8 cellular contexts compared by ENCODE assay signal in genomic region chrX:130086414-130087207, GRCh38.
A peak's percentile ranks its signal among the peaks of the same experiment; 100 is the strongest.
DNase-seq lines count a peak whose midpoint lies in the region; ATAC-seq lines count a peak whose summit lies in the region.

No MANE protein-coding gene starts in this region.

- H3K27ac ChIP-seq in muscle layer of duodenum (ENCODE audit: low read length) = peak overlapping the region; percentile 21

- ATAC-seq in GM21390 (IDR thresholded peaks at IDR 0.05; ENCODE audit: unreplicated experiment) = peak; percentile 42

- DNase-seq in DMS79 (lab: John Stamatoyannopoulos, UW) (peak; percentile 83), Kasumi-1 (lab: John Stamatoyannopoulos, UW) (peak; percentile 76 to 81), NCI-H1436 (lab: John Stamatoyannopoulos, UW) (no peak), D341Med (ENCODE audit: low spot score) (no peak), posterior cingulate gyrus (no peak)
- DNase-seq in activated CD8-positive, alpha-beta memory T cell treated with anti-CD3 and anti-CD28 coated beads for 4 hours (ENCODE audit: low read depth in 2 of 2) = peak; percentile 37 to 52

- no peak overlapping the region for H3K4me3 ChIP-seq in muscle layer of duodenum (ENCODE audit: low read depth in 1 of 2, low read length in 2 of 2)

- peaks cover 0 to 9% of the 10 kb centered on the region in 2 donors for H3K4me1 ChIP-seq in muscle layer of duodenum (ENCODE audit: control insufficient read depth in 1 of 2, insufficient read depth in 2 of 2, low read length in 2 of 2)

- H3K36me3 ChIP-seq in muscle layer of duodenum (ENCODE audit: control insufficient read depth in 1 of 2, insufficient read depth in 2 of 2, low read length in 2 of 2) = no peaks in the 10 kb centered on the region

- no peaks in the 10 kb centered on the region for H3K27me3 ChIP-seq in muscle layer of duodenum (ENCODE audit: low read depth, low read length)

- intact Hi-C loops in posterior cingulate gyrus (cut with DNase I) = no loop called here

- no peaks in the 10 kb centered on the region for H3K9me3 ChIP-seq in muscle layer of duodenum (ENCODE audit: control insufficient read depth in 1 of 2, low read length in 2 of 2)

Comparison
In these comparisons a context has a peak if more than half of its experiments do, and no peak if none do; other contexts are left out.
1. DNase-seq: peak in DMS79 (single experiment), Kasumi-1 (2 of 2) and activated CD8-positive, alpha-beta memory T cell treated with anti-CD3 and anti-CD28 coated beads for 4 hours (2 of 2); none in NCI-H1436 (single experiment), D341Med (single experiment) and posterior cingulate gyrus (0 of 10).